8 cellular contexts compared by ENCODE assay signal in the genomic region with DNA sequence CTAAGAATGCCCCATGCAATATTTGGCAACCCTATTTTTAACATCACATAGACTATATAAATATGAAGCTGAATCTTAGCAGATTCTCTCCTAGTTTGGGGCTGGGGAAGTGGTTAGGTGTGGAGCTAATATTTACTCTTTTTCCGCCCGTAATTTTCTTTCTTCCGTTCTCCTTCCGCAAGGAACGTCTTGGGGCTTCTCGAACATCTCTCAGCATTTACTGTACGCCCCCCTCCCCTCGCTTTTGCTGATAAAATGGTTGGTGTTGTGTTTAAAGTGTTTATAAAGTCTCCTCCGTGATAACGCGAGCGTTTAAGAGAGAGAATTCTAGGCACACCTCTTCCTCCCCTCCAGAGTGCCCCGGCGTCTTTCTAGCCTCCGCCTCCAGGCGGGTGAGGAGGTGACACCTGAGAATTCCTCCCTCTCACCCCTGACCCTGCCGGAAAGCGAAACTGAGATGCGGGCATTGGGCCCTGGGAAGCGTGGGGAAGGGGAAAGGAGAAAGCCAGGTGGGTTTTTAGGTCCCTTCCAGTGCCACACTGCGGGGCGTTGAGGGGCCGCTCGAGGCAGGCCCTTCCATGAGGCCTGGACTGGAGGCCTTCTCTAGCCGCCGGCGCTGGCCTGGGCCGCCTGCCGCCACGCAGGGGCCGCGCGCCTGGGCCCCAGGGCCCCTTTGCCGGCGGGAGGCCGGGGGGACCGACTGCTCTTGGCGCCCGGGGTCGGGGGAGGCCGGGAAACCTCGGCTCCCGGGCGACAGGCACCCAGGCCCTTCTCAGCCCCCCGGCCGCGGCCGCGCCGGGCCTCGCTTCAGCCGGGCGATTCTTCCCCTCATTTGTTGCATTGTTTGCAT.
DNase-seq lines count a peak whose midpoint lies in the region; ATAC-seq and TF ChIP-seq lines count a peak whose summit lies in the region.
"Not testable (repeated sequence)": the region's sequence is repeated elsewhere in the genome, so short reads cannot be mapped to it uniquely, and the experiment has no call there.

No MANE protein-coding gene starts in this region.

- H3K27me3 ChIP-seq in HUES6 (ENCODE audit: control insufficient read depth, insufficient read depth, low read length) (peaks cover 22% of the 10 kb centered on the region), upper lobe of right lung (peaks cover 13% of the 10 kb centered on the region)
- not testable (repeated sequence) for H3K27me3 ChIP-seq in neuronal stem cell (ENCODE audit: control insufficient read depth in 3 of 3, insufficient read depth in 3 of 3, low read depth in 1 of 3, low read length in 3 of 3)

- not testable (repeated sequence) for H2BK5ac ChIP-seq in neuronal stem cell (ENCODE audit: low read length)

- CTCF ChIA-PET in HEK293T (lab: Yijun Ruan, JAX): not testable (repeated sequence)

- not testable (repeated sequence) for H2BK120ac ChIP-seq in neuronal stem cell (ENCODE audit: low read depth, low read length)

- H3K9me3 ChIP-seq in HUES6 (ENCODE audit: control insufficient read depth, insufficient read depth, low read depth, low read length); neuronal stem cell (replicated peaks in 1 of 2; ENCODE audit: control insufficient read depth in 2 of 2, insufficient read depth in 1 of 2, low read depth in 1 of 2, low read length in 2 of 2); upper lobe of right lung: not testable (repeated sequence)

- H3K9ac ChIP-seq in HUES6 (ENCODE audit: low read length): peak overlapping the region; percentile 67
- not testable (repeated sequence) for H3K9ac ChIP-seq in neuronal stem cell (ENCODE audit: low read depth, low read length, poor library complexity)

- H3K23ac ChIP-seq in neuronal stem cell (ENCODE audit: low read depth, low read length, poor library complexity): not testable (repeated sequence)

- no CpG with 5 or more reads among the region's 53 CpGs for WGBS in neuronal stem cell (ENCODE audit: extremely low coverage in 2 of 2, insufficient read length in 2 of 2, insufficient replicate concordance in 1 of 2), 2 donors

- not testable (repeated sequence) for H3K36me3 ChIP-seq in HUES6 (ENCODE audit: control insufficient read depth, insufficient read depth, low read length); neuronal stem cell (replicated peaks in 1 of 2; ENCODE audit: control insufficient read depth in 2 of 2, insufficient read depth in 2 of 2, low read length in 2 of 2); upper lobe of right lung

- DNase-seq in HEK293T (ENCODE audit: extremely low spot score) (peak; percentile 15), T follicular helper cell (ENCODE audit: low read depth) (peak; percentile 72), glutamatergic neuron (peak; percentile 27), upper lobe of right lung (peak; percentile 86)
- peak; percentile 56 for DNase-seq in activated T-helper 9 cell treated with anti-CD3 and anti-CD28 coated beads, Interleukin-2, amount 50 U/mL, for 16 hours (ENCODE audit: low read depth)
- DNase-seq in neuronal stem cell (ENCODE audit: low spot score): not testable (repeated sequence)

- not testable (repeated sequence) for H2BK15ac ChIP-seq in neuronal stem cell (ENCODE audit: low read length)

- not testable (repeated sequence) for H3K14ac ChIP-seq in neuronal stem cell (ENCODE audit: low read length)

- H2BK12ac ChIP-seq in neuronal stem cell (ENCODE audit: low read length): not testable (repeated sequence)

- H2AK5ac ChIP-seq in neuronal stem cell (ENCODE audit: low read depth, low read length): not testable (repeated sequence)

- H3K36me3 Mint-ChIP-seq in glutamatergic neuron (ENCODE audit: unreplicated experiment): not testable (repeated sequence)

- not testable (repeated sequence) for H3K27me3 Mint-ChIP-seq in glutamatergic neuron (ENCODE audit: unreplicated experiment)

- not testable (repeated sequence) for H2AFZ ChIP-seq in neuronal stem cell (ENCODE audit: low read length)

- H3K4me2 ChIP-seq in neuronal stem cell (ENCODE audit: insufficient read depth, low read length, poor library complexity, severe bottlenecking): peak overlapping the region; percentile 43

- peak overlapping the region; percentile 79 for H3K4me3 Mint-ChIP-seq in glutamatergic neuron (ENCODE audit: unreplicated experiment)

- not testable (repeated sequence) for H4K8ac ChIP-seq in neuronal stem cell (ENCODE audit: low read depth, low read length)

- peaks cover 18% of the 10 kb centered on the region for H3K9me3 Mint-ChIP-seq in glutamatergic neuron (ENCODE audit: unreplicated experiment)

- peak overlapping the region; percentile 97 for H3K27ac Mint-ChIP-seq in glutamatergic neuron (ENCODE audit: unreplicated experiment)

- H4K91ac ChIP-seq in neuronal stem cell (ENCODE audit: low read depth, low read length, poor library complexity): not testable (repeated sequence)

- H3K4me1 Mint-ChIP-seq in glutamatergic neuron (ENCODE audit: low read depth, unreplicated experiment): peaks cover 53% of the 10 kb centered on the region

- intact Hi-C loops in upper lobe of right lung (cut with DNase I): not testable (repeated sequence)

- ATAC-seq in GM18520 (IDR thresholded peaks at IDR 0.05; ENCODE audit: unreplicated experiment) (peak; percentile 82), upper lobe of right lung (peak; percentile 99)

- H3K27ac ChIP-seq in HUES6 (ENCODE audit: low read depth, low read length); neuronal stem cell (replicated peaks; ENCODE audit: low read length): not testable (repeated sequence)
- H3K27ac ChIP-seq in upper lobe of right lung: peak overlapping the region; percentile 61

- H3K4me3 ChIP-seq in HUES6 (ENCODE audit: low read depth, low read length) (peak overlapping the region; percentile 52), upper lobe of right lung (peak overlapping the region; percentile 31)
- not testable (repeated sequence) for H3K4me3 ChIP-seq in neuronal stem cell (ENCODE audit: low read length in 2 of 2)

- not testable (repeated sequence) for H3K79me1 ChIP-seq in neuronal stem cell (ENCODE audit: low read depth, low read length)

- POLR2A ChIA-PET in HEK293T (lab: Yijun Ruan, JAX): not testable (repeated sequence)

- TF ChIP-seq CTCF in glutamatergic neuron (IDR thresholded peaks at IDR 0.05; ENCODE audit: partially characterized antibody, unreplicated experiment); upper lobe of right lung (IDR thresholded peaks at IDR 0.05): not testable (repeated sequence)

- H3K4me1 ChIP-seq in HUES6 (ENCODE audit: control insufficient read depth, insufficient read depth, low read length) (peaks cover 33% of the 10 kb centered on the region), neuronal stem cell (ENCODE audit: control insufficient read depth in 2 of 2, insufficient read depth in 1 of 2, low read depth in 1 of 2, low read length in 2 of 2) (peaks cover 0 to 15% of the 10 kb centered on the region in 2 donors)
- not testable (repeated sequence) for H3K4me1 ChIP-seq in upper lobe of right lung

- peak overlapping the region; percentile 83 for H3K18ac ChIP-seq in neuronal stem cell (ENCODE audit: low read length)

- not testable (repeated sequence) for H3K4ac ChIP-seq in neuronal stem cell (ENCODE audit: low read length)

TF ChIP-seq in HEK293T, 16 proteins besides CTCF, POLR2A, EP300 and RAD21:
- 0 out of 2 replicates have a peak, but pooled peaks have one; percentile 18 for TF ChIP-seq L3MBTL2 (conservative IDR thresholded peaks at IDR 0.05)
